8 cellular contexts compared by ENCODE assay signal in the genomic region with DNA sequence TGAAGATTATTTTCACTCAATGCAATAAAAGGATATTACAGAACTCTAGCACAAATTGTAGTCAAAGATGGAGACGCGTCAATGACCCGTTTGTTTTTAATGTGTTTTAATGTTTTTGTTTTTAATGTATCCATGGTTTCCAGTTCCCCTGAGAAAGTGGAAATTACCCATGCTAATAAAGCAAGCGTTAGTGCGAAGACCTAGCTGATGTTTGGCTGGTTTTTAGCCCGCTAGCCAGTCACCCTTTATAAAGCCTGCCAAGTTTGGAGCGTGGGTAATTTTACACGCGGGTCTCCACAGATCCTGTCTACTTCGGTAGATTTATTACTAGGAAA. TPM values are rescaled to one million over a fixed set of nuclear protein-coding genes. Genes with fewer than 3 reads are reported as not detected.
DNase-seq lines count a peak whose midpoint lies in the region; ATAC-seq and TF ChIP-seq lines count a peak whose summit lies in the region.

No MANE protein-coding gene starts in this region.

- H3K27me3 ChIP-seq in breast epithelium (no peaks in the 10 kb centered on the region), suprapubic skin (no peaks in the 10 kb centered on the region)

- H3K27ac ChIP-seq in breast epithelium (peak overlapping the region; percentile 94 to 99), suprapubic skin (peak overlapping the region; percentile 99)

- H3K4me3 ChIP-seq in HFF-Myc (replicated peaks; ENCODE audit: low read depth, low read length), result peak overlapping the region; percentile 76
- H3K4me3 ChIP-seq in breast epithelium, result peak overlapping the region; percentile 85 to 95 (median 90)
- peak overlapping the region; percentile 97 for H3K4me3 ChIP-seq in suprapubic skin

- no peaks in the 10 kb centered on the region for H3K9me3 ChIP-seq in breast epithelium
- H3K9me3 ChIP-seq in suprapubic skin, result no peaks in the 10 kb centered on the region

- no peak for DNase-seq in HFF-Myc (ENCODE audit: extremely low read depth, low read depth)
- peak; percentile 20 for DNase-seq in NCI-H2081 treated with DMSO at 0.1 percent for 48 hours (lab: John Stamatoyannopoulos, UW)
- no peak for DNase-seq in breast epithelium (ENCODE audit: low spot score in 2 of 2)
- no peak for DNase-seq in left colon
- no peak for DNase-seq in suprapubic skin (ENCODE audit: low spot score in 2 of 2)
- DNase-seq in NCI-H1694 (lab: John Stamatoyannopoulos, UW), result no peak
- DNase-seq in RPMI8226, result no peak

- intact Hi-C loops in breast epithelium (cut with DNase I; ENCODE audit: low total_unique reads) (loop anchor here (5.0 kb wide), 1 partner anchor 1378 kb away; no protein-coding TSS in a partner anchor), left colon (cut with DNase I, micrococcal nuclease) (no loop called here)

- ATAC-seq in GM18508 (IDR thresholded peaks at IDR 0.05; ENCODE audit: insufficient read depth, unreplicated experiment) (peak; percentile 28), left colon (peak; percentile 14)

- 1% methylated on average over 10 of the region's 10 CpGs for WGBS in suprapubic skin

- H3K36me3 ChIP-seq in breast epithelium, result no peaks in the 10 kb centered on the region
- peaks cover 9% of the 10 kb centered on the region for H3K36me3 ChIP-seq in suprapubic skin

- TF ChIP-seq CTCF in HFF-Myc (IDR thresholded peaks at IDR 0.05; ENCODE audit: low read depth, low read length, missing control alignments), result no peak
- TF ChIP-seq CTCF in breast epithelium (IDR thresholded peaks at IDR 0.05), result no peak
- no peak for TF ChIP-seq CTCF in suprapubic skin (IDR thresholded peaks at IDR 0.05)

- TF ChIP-seq EP300 in suprapubic skin (IDR thresholded peaks at IDR 0.05), result no peak

- H3K4me1 ChIP-seq in breast epithelium (peaks cover 0 to 5% of the 10 kb centered on the region in 2 donors), suprapubic skin (peaks cover 39% of the 10 kb centered on the region)

- no peak for TF ChIP-seq POLR2A in breast epithelium (IDR thresholded peaks at IDR 0.05)
- no peak for TF ChIP-seq POLR2A in suprapubic skin (IDR thresholded peaks at IDR 0.05)

RNA-seq across cellular contexts. Expression of a gene that starts 0.4 kb away (rescaled TPM):
- 10 to 100 TPM; 41.0 to 63.4 (median 44.8) TPM for total RNA-seq in breast epithelium
- total RNA-seq in left colon, result 10 to 100 TPM; 54.5 to 95.0 TPM
- total RNA-seq in suprapubic skin, result 100 to 1,000 TPM in 1 of 4 donors, 10 to 100 TPM in 3; 53.9 to 123 (median 80.4) TPM

RNA-seq across cellular contexts. Expression of a gene that starts 57.3 kb away (rescaled TPM):
- 10 to 100 TPM; 15.4 to 46.0 (median 31.5) TPM for total RNA-seq in breast epithelium
- total RNA-seq in left colon, result 10 to 100 TPM; 57.9 to 61.0 TPM
- 10 to 100 TPM; 28.2 to 84.2 (median 40.3) TPM for total RNA-seq in suprapubic skin
